In the genomic region with DNA sequence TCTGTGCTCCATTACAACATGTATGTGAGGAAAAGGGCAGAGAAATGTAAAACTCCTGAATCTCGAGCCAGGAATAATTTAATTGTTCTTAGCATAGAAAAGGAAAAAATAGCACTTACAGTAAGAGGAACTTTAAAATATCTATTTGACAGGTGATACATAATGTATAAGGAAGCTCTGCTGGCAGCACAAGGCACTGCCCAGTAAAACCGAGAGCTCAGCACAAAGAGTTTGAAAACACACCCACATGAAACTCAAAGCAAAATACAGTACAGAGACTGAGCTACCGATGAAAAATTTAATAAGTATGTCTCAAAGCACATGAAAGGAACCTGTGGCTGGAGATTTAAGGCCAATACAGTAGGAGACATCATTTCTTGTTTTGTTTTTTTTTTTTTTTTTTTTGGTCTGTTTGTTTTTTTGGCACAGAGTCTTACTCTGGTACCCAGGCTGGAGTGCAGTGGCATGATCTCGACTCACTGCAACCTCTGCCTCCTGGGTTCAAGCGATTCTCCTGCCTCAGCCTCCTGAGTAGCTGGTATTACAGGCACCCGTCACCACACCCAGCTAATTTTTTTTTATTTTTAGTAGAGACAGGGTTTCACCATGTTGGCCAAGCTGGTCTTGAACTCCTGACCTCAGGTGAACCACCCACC, we compare ENCODE assay signal across 11 cellular contexts. TPM values are rescaled to one million over a fixed set of nuclear protein-coding genes. Genes with fewer than 3 reads are reported as not detected.
DNase-seq lines count a peak whose midpoint lies in the region; ATAC-seq, FAIRE-seq and TF ChIP-seq lines count a peak whose summit lies in the region.
"Had no signal": no experiment of that assay in that cellular context is flagged by ENCODE, and none has a peak within 500 bp of the region (broad histone marks: within the 10 kb centered on the region; RNA-seq: fewer than 3 reads in every experiment).

No MANE protein-coding gene starts in this region.

- DNase-seq in CD1c-positive myeloid dendritic cell (ENCODE audit: extremely low spot score): peak; percentile 61
- no peak for DNase-seq in IMR-90
- DNase-seq in esophagus muscularis mucosa (ENCODE audit: extremely low spot score): no peak
- DNase-seq in NAMALWA (ENCODE audit: low spot score): no peak
- no peak for DNase-seq in urothelium cell line (ENCODE audit: low spot score)
- DNase-seq: activated CD4-positive, alpha-beta T cell treated with anti-CD3 and anti-CD28 coated beads, Interleukin-2, amount 50 U/mL, for 48 hours; EL had no signal

- H3K9me1 ChIP-seq in IMR-90 (ENCODE audit: insufficient read depth, low read length): peaks cover 12% of the 10 kb centered on the region

- no peaks in the 10 kb centered on the region for H3K9me3 ChIP-seq in IMR-90 (ENCODE audit: control insufficient read depth, insufficient read depth, low read length)
- no peaks in the 10 kb centered on the region for H3K9me3 ChIP-seq in esophagus muscularis mucosa

- ATAC-seq in GM18517 (IDR thresholded peaks at IDR 0.05; ENCODE audit: unreplicated experiment) (peak; percentile 68), IMR-90 (ENCODE audit: low read depth) (no peak), HG02623 (IDR thresholded peaks at IDR 0.05; ENCODE audit: unreplicated experiment) (no peak), HG02571 (IDR thresholded peaks at IDR 0.05; ENCODE audit: unreplicated experiment) (no peak)

- no peak overlapping the region for H2BK120ac ChIP-seq in IMR-90 (ENCODE audit: low read depth, low read length)

- no peak for TF ChIP-seq EP300 in esophagus muscularis mucosa (IDR thresholded peaks at IDR 0.05)

- H3K23ac ChIP-seq in IMR-90 (ENCODE audit: low read depth, low read length): peak overlapping the region; percentile 44; the same call in 1 of the 2 replicates

- H3K9ac ChIP-seq in IMR-90 (ENCODE audit: low read depth, low read length): no peak overlapping the region

- H3K4me3 ChIP-seq in IMR-90 (ENCODE audit: insufficient read depth, low read depth, low read length): no peak overlapping the region
- no peak overlapping the region for H3K4me3 ChIP-seq in esophagus muscularis mucosa

- CTCF ChIA-PET in IMR-90 (lab: Yijun Ruan, JAX): interaction anchor here (0.6 kb wide), 1 partner anchor 109 kb away, joined by 3 read pairs; no protein-coding TSS in a partner anchor

- H3K4ac ChIP-seq in IMR-90 (ENCODE audit: low read depth, low read length): peak overlapping the region; percentile 6; the same call in 1 of the 2 replicates

- peak overlapping the region; percentile 13; the same call in 1 of the 2 replicates for H2BK20ac ChIP-seq in IMR-90 (ENCODE audit: low read depth, low read length)

- intact Hi-C loops in IMR-90 (cut with micrococcal nuclease) (no loop called here), esophagus muscularis mucosa (cut with DNase I) (no loop called here)

- no peak overlapping the region; the same call in 1 of the 2 replicates for H3K14ac ChIP-seq in IMR-90 (replicated peaks; ENCODE audit: low read depth, low read length)

- H3K4me2 ChIP-seq in IMR-90 (ENCODE audit: low read depth, low read length): no peak overlapping the region

- peaks cover 19 to 70% of the 10 kb centered on the region in 2 experiments for H3K79me1 ChIP-seq in IMR-90 (ENCODE audit: low read depth in 1 of 2, low read length in 2 of 2)

- H2BK15ac ChIP-seq in IMR-90 (ENCODE audit: low read depth, low read length): peak overlapping the region; percentile 70; the same call in 1 of the 3 replicates

- H3K27ac ChIP-seq in IMR-90 (ENCODE audit: insufficient read depth, low read length) (no peak overlapping the region), esophagus muscularis mucosa (replicated peaks in 1 of 4) (peak overlapping the region; percentile 55 to 95 (median 74))

- H3K56ac ChIP-seq in IMR-90 (ENCODE audit: extremely low read depth, insufficient read depth, low read length): no peak overlapping the region

- no peak overlapping the region for H2AFZ ChIP-seq in IMR-90 (replicated peaks; ENCODE audit: low read length, poor library complexity)

- H3K36me3 ChIP-seq in IMR-90 (ENCODE audit: control insufficient read depth, insufficient read depth, low read length) (peaks cover 3% of the 10 kb centered on the region), esophagus muscularis mucosa (peaks cover 0 to 4% (median 0%) of the 10 kb centered on the region in 4 donors)

- H3K27me3 ChIP-seq in IMR-90 (ENCODE audit: control insufficient read depth, insufficient read depth, low read length) (no peaks in the 10 kb centered on the region), esophagus muscularis mucosa (no peaks in the 10 kb centered on the region)

- no peaks in the 10 kb centered on the region for H4K20me1 ChIP-seq in IMR-90 (ENCODE audit: insufficient read depth, low read length)

- in situ Hi-C loops in IMR-90 (cut with MboI; ENCODE audit: low sequenced_read_pairs): no loop called here

- peak overlapping the region; percentile 45 for H2BK5ac ChIP-seq in IMR-90 (ENCODE audit: low read depth, low read length, poor library complexity, severe bottlenecking)

- no TSS peak for BruUV-seq in IMR-90 (replicated peaks; lab: Mats Ljungman, UMichigan)

- no peak for TF ChIP-seq CTCF in IMR-90 (conservative IDR thresholded peaks at IDR 0.05; ENCODE audit: low read depth, low read length)
- TF ChIP-seq CTCF in esophagus muscularis mucosa (IDR thresholded peaks at IDR 0.05): peak in 1 of 3 experiments; percentile 3

- no peak for TF ChIP-seq RAD21 in IMR-90 (IDR thresholded peaks at IDR 0.05; ENCODE audit: low read length)

- H4K5ac ChIP-seq in IMR-90 (ENCODE audit: low read depth, low read length): no peak overlapping the region

- H4K91ac ChIP-seq in IMR-90 (ENCODE audit: insufficient read depth, low read depth, low read length): peak overlapping the region; percentile 34; the same call in 1 of the 2 replicates

- peak overlapping the region in 1 of 2 experiments; percentile 46; a peak in 3 of 4 replicates for H4K8ac ChIP-seq in IMR-90 (ENCODE audit: low read depth in 2 of 2, low read length in 2 of 2)

- H2AK9ac ChIP-seq in IMR-90 (replicated peaks; ENCODE audit: low read depth, low read length, poor library complexity): no peak overlapping the region

- H2AK5ac ChIP-seq in IMR-90 (ENCODE audit: low read depth, low read length): peak overlapping the region; percentile 75

- H3K18ac ChIP-seq in IMR-90 (ENCODE audit: low read depth, low read length): no peak overlapping the region

- POLR2A ChIA-PET in IMR-90 (lab: Charles Lee; ENCODE audit: unreplicated experiment): no interaction called here

- TF ChIP-seq POLR2A in IMR-90 (IDR thresholded peaks at IDR 0.05; ENCODE audit: low read depth, low read length) (no peak), esophagus muscularis mucosa (IDR thresholded peaks at IDR 0.05; ENCODE audit: low read depth) (no peak)

- H3K4me1 ChIP-seq in IMR-90 (ENCODE audit: control insufficient read depth, insufficient read depth, low read length) (peaks cover 13% of the 10 kb centered on the region), esophagus muscularis mucosa (peaks cover 33 to 97% (median 92%) of the 10 kb centered on the region in 4 donors)

- FAIRE-seq in urothelium cell line (lab: Jason Lieb, UNC): no peak
- FAIRE-seq: colon had no signal

- WGBS in IMR-90 (ENCODE audit: extremely low coverage in 2 of 2, insufficient read length in 1 of 2), 2 experiments: no CpG with 5 or more reads among the region's 6 CpGs
- 63% methylated on average over 6 of the region's 6 CpGs for WGBS in esophagus muscularis mucosa

- dilution Hi-C loops in IMR-90 (cut with HindIII; ENCODE audit: low sequenced_read_pairs, unreplicated experiment): no loop called here

TF ChIP-seq in IMR-90, 13 proteins besides CTCF, POLR2A, EP300 and RAD21:
- no peak for TF ChIP-seq MAFK (IDR thresholded peaks at IDR 0.05; ENCODE audit: low read depth, low read length)
- no peak for TF ChIP-seq MXI1 (IDR thresholded peaks at IDR 0.05; ENCODE audit: borderline replicate concordance, low read depth, low read length)
- no peak for TF ChIP-seq SMC3 (IDR thresholded peaks at IDR 0.05; ENCODE audit: low read depth, low read length)
- TF ChIP-seq RCOR1 (IDR thresholded peaks at IDR 0.05; ENCODE audit: insufficient replicate concordance, low read length): no peak
- no peak for TF ChIP-seq FOS (IDR thresholded peaks at IDR 0.05; ENCODE audit: low read depth, low read length)
- TF ChIP-seq, protein P1, sequence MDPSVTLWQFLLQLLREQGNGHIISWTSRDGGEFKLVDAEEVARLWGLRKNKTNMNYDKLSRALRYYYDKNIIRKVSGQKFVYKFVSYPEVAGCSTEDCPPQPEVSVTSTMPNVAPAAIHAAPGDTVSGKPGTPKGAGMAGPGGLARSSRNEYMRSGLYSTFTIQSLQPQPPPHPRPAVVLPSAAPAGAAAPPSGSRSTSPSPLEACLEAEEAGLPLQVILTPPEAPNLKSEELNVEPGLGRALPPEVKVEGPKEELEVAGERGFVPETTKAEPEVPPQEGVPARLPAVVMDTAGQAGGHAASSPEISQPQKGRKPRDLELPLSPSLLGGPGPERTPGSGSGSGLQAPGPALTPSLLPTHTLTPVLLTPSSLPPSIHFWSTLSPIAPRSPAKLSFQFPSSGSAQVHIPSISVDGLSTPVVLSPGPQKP (IDR thresholded peaks at IDR 0.05; ENCODE audit: borderline replicate concordance, low read depth, low read length): no peak
- TF ChIP-seq MAZ (IDR thresholded peaks at IDR 0.05; ENCODE audit: borderline replicate concordance, low read depth, low read length): no peak
- no peak for TF ChIP-seq BHLHE40 (IDR thresholded peaks at IDR 0.05; ENCODE audit: low read depth, low read length)
- no peak for TF ChIP-seq RFX5 (IDR thresholded peaks at IDR 0.05; ENCODE audit: low read depth, low read length)
- TF ChIP-seq NFE2L2 (IDR thresholded peaks at IDR 0.05; ENCODE audit: low read depth, low read length): no peak
- TF ChIP-seq, protein P2, sequence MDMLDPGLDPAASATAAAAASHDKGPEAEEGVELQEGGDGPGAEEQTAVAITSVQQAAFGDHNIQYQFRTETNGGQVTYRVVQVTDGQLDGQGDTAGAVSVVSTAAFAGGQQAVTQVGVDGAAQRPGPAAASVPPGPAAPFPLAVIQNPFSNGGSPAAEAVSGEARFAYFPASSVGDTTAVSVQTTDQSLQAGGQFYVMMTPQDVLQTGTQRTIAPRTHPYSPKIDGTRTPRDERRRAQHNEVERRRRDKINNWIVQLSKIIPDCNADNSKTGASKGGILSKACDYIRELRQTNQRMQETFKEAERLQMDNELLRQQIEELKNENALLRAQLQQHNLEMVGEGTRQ (IDR thresholded peaks at IDR 0.05; ENCODE audit: low read depth, low read length): no peak
- TF ChIP-seq CEBPB (IDR thresholded peaks at IDR 0.05; ENCODE audit: low read depth, low read length): no peak
- no peak for TF ChIP-seq CHD1 (IDR thresholded peaks at IDR 0.05; ENCODE audit: low read depth, low read length)

RNA-seq across cellular contexts. Expression of a gene that starts 19.2 kb away (rescaled TPM):
- total RNA-seq in IMR-90 (2012; rRNA removed) (54.8 and 58.9 TPM in 2 replicates), esophagus muscularis mucosa (100 to 1,000 TPM; 234 to 263 (median 250) TPM)
- polyA plus RNA-seq in IMR-90 (2012; rRNA removed): 35.6 and 38.0 TPM in 2 replicates
- polyA plus RNA-seq in IMR-90 (2012; cell fraction: cytosol; rRNA removed): 14.5 and 24.5 TPM in 2 replicates
- polyA plus RNA-seq in IMR-90 (2012; cell fraction: nucleus; rRNA removed; ENCODE audit: low replicate concordance): 33.5 and 72.7 TPM in 2 replicates
